In genomic region chr2:43737855-43738254, GRCh38 we compare ENCODE assay signal across 2 cellular contexts.
TF ChIP-seq lines count a peak whose summit lies in the region.

No MANE protein-coding gene starts in this region.

TF ChIP-seq in IMR-90, 13 proteins besides CTCF, POLR2A, EP300 and RAD21:
- TF ChIP-seq NFE2L2 (IDR thresholded peaks at IDR 0.05; ENCODE audit: low read depth, low read length) (no peak), USF2 (IDR thresholded peaks at IDR 0.05; ENCODE audit: low read depth, low read length) (no peak), RFX5 (IDR thresholded peaks at IDR 0.05; ENCODE audit: low read depth, low read length) (no peak)

TF ChIP-seq in K562, 482 proteins besides CTCF, POLR2A, EP300 and RAD21:
- no peak for TF ChIP-seq MYC (IDR thresholded peaks at IDR 0.05; ENCODE audit: low read depth, low read length)
- no peak for TF ChIP-seq MYC (CRISPR knock-in tag; IDR thresholded peaks at IDR 0.05; ENCODE audit: borderline replicate concordance, low read depth)
- no peak for TF ChIP-seq SMARCA5 (IDR thresholded peaks at IDR 0.05)
- no peak for TF ChIP-seq ZNF282 (CRISPR knock-in tag; IDR thresholded peaks at IDR 0.05)
- no peak for TF ChIP-seq PKNOX1 (IDR thresholded peaks at IDR 0.05)
- no peak for TF ChIP-seq FIP1L1 (IDR thresholded peaks at IDR 0.05; ENCODE audit: low read depth, low read length, poor library complexity, severe bottlenecking)
- TF ChIP-seq NR3C1 (CRISPR knock-in tag; IDR thresholded peaks at IDR 0.05) = no peak
- TF ChIP-seq ZNF407 (IDR thresholded peaks at IDR 0.05; ENCODE audit: low read depth) = no peak
- TF ChIP-seq SIRT6 (IDR thresholded peaks at IDR 0.05; ENCODE audit: low read depth, low read length) = no peak
- TF ChIP-seq CHD1 (IDR thresholded peaks at IDR 0.05; ENCODE audit: low read length) = no peak
- no peak for TF ChIP-seq CEBPG (CRISPR knock-in tag; IDR thresholded peaks at IDR 0.05)
- no peak for TF ChIP-seq CEBPG (tag; conservative IDR thresholded peaks at IDR 0.05 in 1 of 2, IDR thresholded peaks at IDR 0.05 in 1 of 2)
